Comparison of ENCODE assay signal across 33 cellular contexts in genomic region chr6:66854014-66854413, GRCh38.
DNase-seq lines count a peak whose midpoint lies in the region; ATAC-seq, FAIRE-seq and TF ChIP-seq lines count a peak whose summit lies in the region.
"Had no signal": no experiment of that assay in that cellular context is flagged by ENCODE, and none has a peak within 500 bp of the region (broad histone marks: within the 10 kb centered on the region; RNA-seq: fewer than 3 reads in every experiment).

No MANE protein-coding gene starts in this region.

- H3K9me3 ChIP-seq in right cardiac atrium (ENCODE audit: control insufficient read depth, low read length) (no peaks in the 10 kb centered on the region), H1 (ENCODE audit: insufficient read depth in 2 of 2, low read depth in 1 of 2, low read length in 1 of 2) (no peaks in the 10 kb centered on the region), neural cell (ENCODE audit: low read length) (no peaks in the 10 kb centered on the region), neuronal stem cell (replicated peaks in 1 of 2; ENCODE audit: control insufficient read depth in 2 of 2, insufficient read depth in 1 of 2, low read depth in 1 of 2, low read length in 2 of 2) (no peaks in the 10 kb centered on the region), osteoblast (ENCODE audit: low read depth, low read length) (peaks cover 2% of the 10 kb centered on the region)
- H3K9me3 ChIP-seq: A549; BE2C; BLaER1; BLaER1 treated with 17β-estradiol and CSF1 and Interleukin-3, amounts not matched to agents 10 nM and 100 nM; Caco-2 had no signal

- H3K9ac ChIP-seq in H1 (replicated peaks in 1 of 4; ENCODE audit: extremely low read depth in 1 of 4, low read depth in 3 of 4, low read length in 3 of 4) (no peak overlapping the region), neural cell (ENCODE audit: low read length) (no peak overlapping the region), neuronal stem cell (ENCODE audit: low read depth, low read length, poor library complexity) (no peak overlapping the region)
- H3K9ac ChIP-seq: BLaER1; BLaER1 treated with 17β-estradiol and CSF1 and Interleukin-3, amounts not matched to agents 10 nM and 100 nM had no signal

- no peak overlapping the region for H4K5ac ChIP-seq in H1 (ENCODE audit: insufficient read length, low read depth, low read length)

- H2BK20ac ChIP-seq in H1 (ENCODE audit: low read length), result no peak overlapping the region

- H3K4me2 ChIP-seq in H1 (ENCODE audit: insufficient read depth in 1 of 2, low read depth in 2 of 2, low read length in 2 of 2) (no peak overlapping the region), neural cell (ENCODE audit: low read length) (no peak overlapping the region), neuronal stem cell (ENCODE audit: insufficient read depth, low read length, poor library complexity, severe bottlenecking) (no peak overlapping the region), osteoblast (ENCODE audit: insufficient read depth, low read length) (no peak overlapping the region)
- H3K4me2 ChIP-seq: A549; BLaER1; BLaER1 treated with 17β-estradiol and CSF1 and Interleukin-3, amounts not matched to agents 10 nM and 100 nM had no signal

- no peaks in the 10 kb centered on the region for H3F3A ChIP-seq in neural cell (ENCODE audit: insufficient read depth, low read length, poor library complexity, severe bottlenecking)

- H2AFZ ChIP-seq in H1 (ENCODE audit: low read length), result peak overlapping the region; percentile 42; the same call in 1 of the 2 replicates
- H2AFZ ChIP-seq in neural cell (ENCODE audit: low read depth, low read length), result no peak overlapping the region
- H2AFZ ChIP-seq in neuronal stem cell (ENCODE audit: low read length), result peak overlapping the region; percentile 0
- H2AFZ ChIP-seq in osteoblast (ENCODE audit: low read length), result no peak overlapping the region

- TF ChIP-seq CTCF in H1 (IDR thresholded peaks at IDR 0.05; ENCODE audit: control extremely low read depth in 1 of 3, insufficient read depth in 1 of 3, low read depth in 1 of 3, low read length in 3 of 3) (no peak), neural cell (IDR thresholded peaks at IDR 0.05; ENCODE audit: poor library complexity, severe bottlenecking) (no peak), osteoblast (IDR thresholded peaks at IDR 0.05; ENCODE audit: extremely low read depth, low read depth, low read length) (no peak)

- H2BK120ac ChIP-seq in H1 (replicated peaks; ENCODE audit: low read depth, low read length) (no peak overlapping the region), neuronal stem cell (ENCODE audit: low read depth, low read length) (no peak overlapping the region)

- H3K27me3 ChIP-seq in right cardiac atrium (ENCODE audit: control insufficient read depth, insufficient read depth) (no peaks in the 10 kb centered on the region), H1 (replicated peaks in 1 of 4; ENCODE audit: control insufficient read depth in 3 of 4, extremely low read depth in 1 of 4, insufficient read depth in 3 of 4, low read length in 3 of 4) (no peaks in the 10 kb centered on the region), neural cell (ENCODE audit: insufficient read depth, low read depth, low read length) (no peaks in the 10 kb centered on the region), neuronal stem cell (ENCODE audit: control insufficient read depth in 3 of 3, insufficient read depth in 3 of 3, low read depth in 1 of 3, low read length in 3 of 3) (no peaks in the 10 kb centered on the region), osteoblast (ENCODE audit: insufficient read depth, low read length) (no peaks in the 10 kb centered on the region)
- H3K27me3 ChIP-seq: BE2C; BLaER1; BLaER1 treated with 17β-estradiol and CSF1 and Interleukin-3, amounts not matched to agents 10 nM and 100 nM had no signal

- no peak for TF ChIP-seq RAD21 in H1 (IDR thresholded peaks at IDR 0.05 in 1 of 2, conservative IDR thresholded peaks at IDR 0.05 in 1 of 2; ENCODE audit: low read depth in 2 of 2, low read length in 2 of 2)
- TF ChIP-seq RAD21 in neural cell (conservative IDR thresholded peaks at IDR 0.05), result no peak

- no peak for TF ChIP-seq POLR2A in H1 (IDR thresholded peaks at IDR 0.05; ENCODE audit: control extremely low read depth in 1 of 2, low read depth in 2 of 2, low read length in 2 of 2)

- CTCF ChIA-PET in H1 (lab: Charles Lee; ENCODE audit: partially characterized antibody), result no interaction called here

- H4K20me1 ChIP-seq in H1 (replicated peaks in 1 of 2; ENCODE audit: control insufficient read depth in 1 of 2, insufficient read depth in 2 of 2, low read length in 2 of 2) (no peaks in the 10 kb centered on the region), neural cell (ENCODE audit: insufficient read depth) (no peaks in the 10 kb centered on the region), osteoblast (ENCODE audit: insufficient read depth, low read length) (no peaks in the 10 kb centered on the region)
- H4K20me1 ChIP-seq: BLaER1; BLaER1 treated with 17β-estradiol and CSF1 and Interleukin-3, amounts not matched to agents 10 nM and 100 nM had no signal

- no peak overlapping the region for H2AK5ac ChIP-seq in H1 (ENCODE audit: low read depth, low read length)
- H2AK5ac ChIP-seq in neuronal stem cell (ENCODE audit: low read depth, low read length), result no peak overlapping the region

- no peak overlapping the region for H3K56ac ChIP-seq in H1 (replicated peaks; ENCODE audit: insufficient read length, low read depth, low read length)

- H3K9me2 ChIP-seq in neural cell (ENCODE audit: insufficient read depth, low read length), result no peaks in the 10 kb centered on the region

- no peak overlapping the region for H4K91ac ChIP-seq in H1 (replicated peaks; ENCODE audit: insufficient read length, low read length)
- no peak overlapping the region for H4K91ac ChIP-seq in neuronal stem cell (ENCODE audit: low read depth, low read length, poor library complexity)

- H3K14ac ChIP-seq in H1 (ENCODE audit: insufficient read length), result no peak overlapping the region
- no peak overlapping the region for H3K14ac ChIP-seq in neuronal stem cell (ENCODE audit: low read length)

- intact Hi-C loops in right cardiac atrium (cut with DNase I), result no loop called here
- intact Hi-C loops in left ventricle myocardium superior (cut with micrococcal nuclease), result no loop called here

- TF ChIP-seq EP300 in H1 (IDR thresholded peaks at IDR 0.05; ENCODE audit: borderline replicate concordance in 1 of 2, low read depth in 2 of 2, low read length in 2 of 2) (no peak), neural cell (conservative IDR thresholded peaks at IDR 0.05; ENCODE audit: poor library complexity, severe bottlenecking) (peak; percentile 96)

- H2BK15ac ChIP-seq in H1 (ENCODE audit: low read length) (no peak overlapping the region), neuronal stem cell (ENCODE audit: low read length) (no peak overlapping the region)

- no peak for DNase-seq in right cardiac atrium
- DNase-seq in left ventricle myocardium superior, result no peak
- DNase-seq in H1 (ENCODE audit: low read depth in 1 of 2, low spot score in 2 of 2), result no peak
- no peak for DNase-seq in neuronal stem cell (ENCODE audit: low spot score)
- no peak for DNase-seq in EL
- no peak for DNase-seq in RCC 7860 (ENCODE audit: low spot score)
- DNase-seq in osteoblast (ENCODE audit: insufficient read length, low spot score, missing footprints), result no peak
- DNase-seq: 8988T; ACHN; AML-193; BE2C; C1 segment of cervical spinal cord; Caco-2; Calu3; CD4-positive, alpha-beta memory T cell; CD4-positive, alpha-beta T cell; CD4-positive, CD25-positive, alpha-beta regulatory T cell; CD8-positive, alpha-beta memory T cell; CD8-positive, alpha-beta T cell; COR-L47; DMS 273 treated with DMSO at 0.1 percent for 48 hours; DMS153; DMS53; DMS79; DMS79 treated with DMSO at 0.1 percent for 48 hours; DND-41 had no signal

- no peak overlapping the region for H2BK12ac ChIP-seq in H1 (ENCODE audit: low read depth, low read length)
- H2BK12ac ChIP-seq in neuronal stem cell (ENCODE audit: low read length), result no peak overlapping the region

- H3K4me1 ChIP-seq in right cardiac atrium (ENCODE audit: control insufficient read depth, insufficient read depth, low read length) (no peaks in the 10 kb centered on the region), H1 (replicated peaks in 1 of 4; ENCODE audit: control insufficient read depth in 3 of 4, insufficient read depth in 4 of 4, low read length in 3 of 4) (no peaks in the 10 kb centered on the region), neuronal stem cell (ENCODE audit: control insufficient read depth in 2 of 2, insufficient read depth in 1 of 2, low read depth in 1 of 2, low read length in 2 of 2) (no peaks in the 10 kb centered on the region), osteoblast (ENCODE audit: insufficient read depth, low read length) (no peaks in the 10 kb centered on the region)
- H3K4me1 ChIP-seq: A549; BE2C; BLaER1; BLaER1 treated with 17β-estradiol and CSF1 and Interleukin-3, amounts not matched to agents 10 nM and 100 nM; Caco-2 had no signal

- H3K79me2 ChIP-seq in H1 (ENCODE audit: control insufficient read depth in 1 of 2, insufficient read depth in 2 of 2, low read length in 2 of 2), result no peaks in the 10 kb centered on the region
- no peaks in the 10 kb centered on the region for H3K79me2 ChIP-seq in neural cell (replicated peaks; ENCODE audit: insufficient read depth, low read length)
- no peaks in the 10 kb centered on the region for H3K79me2 ChIP-seq in osteoblast (ENCODE audit: insufficient read depth, low read length)

- H3K4me3 ChIP-seq in right cardiac atrium (ENCODE audit: low read length) (no peak overlapping the region), H1 (ENCODE audit: extremely low read depth in 1 of 4, insufficient read depth in 2 of 4, low read depth in 3 of 4, low read length in 4 of 4) (no peak overlapping the region), neural cell (ENCODE audit: low read length) (no peak overlapping the region), neuronal stem cell (ENCODE audit: low read length in 2 of 2) (no peak overlapping the region), osteoblast (ENCODE audit: insufficient read depth, low read length) (no peak overlapping the region)
- H3K4me3 ChIP-seq: A549; BLaER1; BLaER1 treated with 17β-estradiol and CSF1 and Interleukin-3, amounts not matched to agents 10 nM and 100 nM had no signal

- FAIRE-seq in H1 (lab: Jason Lieb, UNC) (no peak), RCC 7860 (lab: Jason Lieb, UNC) (no peak)
- FAIRE-seq: A549, D721Med had no signal

- H2BK5ac ChIP-seq in H1 (ENCODE audit: low read depth, low read length) (no peak overlapping the region), neuronal stem cell (ENCODE audit: low read length) (no peak overlapping the region)

- no peak overlapping the region for H4K8ac ChIP-seq in H1 (ENCODE audit: extremely low read depth, insufficient read depth, low read length)
- H4K8ac ChIP-seq in neuronal stem cell (ENCODE audit: low read depth, low read length), result no peak overlapping the region

- H3K4ac ChIP-seq in H1 (replicated peaks; ENCODE audit: insufficient read length, low read depth, low read length) (no peak overlapping the region), neuronal stem cell (ENCODE audit: low read length) (no peak overlapping the region)

- H3K23ac ChIP-seq in H1 (ENCODE audit: insufficient read length) (no peak overlapping the region), neuronal stem cell (ENCODE audit: low read depth, low read length, poor library complexity) (no peak overlapping the region)

- POLR2A ChIA-PET in H1 (lab: Charles Lee; ENCODE audit: partially characterized antibody), result no interaction called here

- peak overlapping the region; percentile 19 for H3K27ac ChIP-seq in right cardiac atrium (ENCODE audit: low read length)
- no peak overlapping the region for H3K27ac ChIP-seq in H1 (ENCODE audit: low read depth, low read length)
- no peak overlapping the region for H3K27ac ChIP-seq in neural cell (ENCODE audit: low read length)
- H3K27ac ChIP-seq in neuronal stem cell (replicated peaks; ENCODE audit: low read length), result no peak overlapping the region
- no peak overlapping the region for H3K27ac ChIP-seq in osteoblast (ENCODE audit: low read depth, low read length)
- H3K27ac ChIP-seq: 22Rv1; A549; BLaER1; BLaER1 treated with 17β-estradiol and CSF1 and Interleukin-3, amounts not matched to agents 10 nM and 100 nM; C4-2B had no signal

- ATAC-seq in right cardiac atrium, result no peak
- no peak for ATAC-seq in left ventricle myocardium superior
- ATAC-seq: A549; CD8-positive, alpha-beta T cell had no signal

- H3K36me3 ChIP-seq in H1 (ENCODE audit: control insufficient read depth in 2 of 4, insufficient read depth in 4 of 4, low read length in 3 of 4), result no peaks in the 10 kb centered on the region
- H3K36me3 ChIP-seq in neural cell (ENCODE audit: insufficient read depth, low read length), result no peaks in the 10 kb centered on the region
- no peaks in the 10 kb centered on the region for H3K36me3 ChIP-seq in neuronal stem cell (replicated peaks in 1 of 2; ENCODE audit: control insufficient read depth in 2 of 2, insufficient read depth in 2 of 2, low read length in 2 of 2)
- no peaks in the 10 kb centered on the region for H3K36me3 ChIP-seq in osteoblast (ENCODE audit: insufficient read depth, low read length)
- H3K36me3 ChIP-seq: BE2C; BLaER1; BLaER1 treated with 17β-estradiol and CSF1 and Interleukin-3, amounts not matched to agents 10 nM and 100 nM had no signal

- H3K18ac ChIP-seq in H1 (ENCODE audit: extremely low read depth, low read length) (no peak overlapping the region), neuronal stem cell (ENCODE audit: low read length) (no peak overlapping the region)

- H3K79me1 ChIP-seq in H1 (ENCODE audit: low read depth, low read length), result no peaks in the 10 kb centered on the region
- no peaks in the 10 kb centered on the region for H3K79me1 ChIP-seq in neuronal stem cell (ENCODE audit: low read depth, low read length)

- no peaks in the 10 kb centered on the region for H3K23me2 ChIP-seq in H1 (ENCODE audit: low read depth, low read length)

Comparison
In these comparisons a context has a peak if more than half of its experiments do, and no peak if none do; other contexts are left out.
1. H2AFZ ChIP-seq: peak in H1 (single experiment) and neuronal stem cell (single experiment); none in neural cell (single experiment) and osteoblast (single experiment).